In the genomic region with DNA sequence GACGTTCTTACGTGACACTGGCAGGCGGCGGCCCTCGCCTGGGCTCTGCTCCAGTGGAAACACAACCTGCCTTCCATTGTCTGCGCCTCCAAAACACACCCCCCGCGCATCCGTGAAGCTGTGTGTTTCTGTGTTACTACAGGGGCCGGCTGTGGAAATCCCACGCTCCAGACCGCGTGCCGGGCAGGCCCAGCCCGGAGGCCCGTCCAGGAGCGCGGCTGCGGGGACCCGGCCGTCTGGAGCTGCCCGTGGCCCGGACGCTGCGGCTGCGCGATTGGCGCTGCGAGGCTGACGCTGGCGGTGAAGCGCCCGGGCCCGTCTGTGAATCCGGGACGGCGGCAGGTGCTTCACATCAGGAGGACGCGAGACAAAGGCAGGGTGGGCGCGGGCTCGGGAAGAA, we compare ENCODE assay signal across 1 cellular context.
TF ChIP-seq lines count a peak whose summit lies in the region.

No MANE protein-coding gene starts in this region.

TF ChIP-seq in H1, 55 proteins besides CTCF, POLR2A, EP300 and RAD21:
- TF ChIP-seq SIRT6 (IDR thresholded peaks at IDR 0.05; ENCODE audit: low read length) (no peak), CHD1 (IDR thresholded peaks at IDR 0.05; ENCODE audit: low read depth, low read length) (no peak), EZH2 (IDR thresholded peaks at IDR 0.05; ENCODE audit: low read depth, low read length, severe bottlenecking) (no peak), YY1 (IDR thresholded peaks at IDR 0.05; ENCODE audit: low read depth, low read length) (no peak), SUZ12 (IDR thresholded peaks at IDR 0.05; ENCODE audit: low read length) (no peak), HDAC2 (IDR thresholded peaks at IDR 0.05; ENCODE audit: borderline replicate concordance in 1 of 2, low read depth in 2 of 2, low read length in 2 of 2) (no peak), CEBPB (IDR thresholded peaks at IDR 0.05; ENCODE audit: low read depth, low read length) (no peak), POLR2AphosphoS5 (IDR thresholded peaks at IDR 0.05; ENCODE audit: low read depth, low read length) (no peak), NRF1 (IDR thresholded peaks at IDR 0.05; ENCODE audit: low read depth, low read length) (no peak), SP1 (IDR thresholded peaks at IDR 0.05; ENCODE audit: low read depth, low read length) (no peak), GABPA (IDR thresholded peaks at IDR 0.05; ENCODE audit: borderline replicate concordance, insufficient read depth, low read length) (no peak), TAF1 (IDR thresholded peaks at IDR 0.05; ENCODE audit: low read depth, low read length) (no peak), E2F6 (IDR thresholded peaks at IDR 0.05) (no peak), RXRA (IDR thresholded peaks at IDR 0.05; ENCODE audit: insufficient read depth, low read depth, low read length) (no peak), SRF (IDR thresholded peaks at IDR 0.05; ENCODE audit: low read depth, low read length) (no peak)
- TF ChIP-seq, protein P1, sequence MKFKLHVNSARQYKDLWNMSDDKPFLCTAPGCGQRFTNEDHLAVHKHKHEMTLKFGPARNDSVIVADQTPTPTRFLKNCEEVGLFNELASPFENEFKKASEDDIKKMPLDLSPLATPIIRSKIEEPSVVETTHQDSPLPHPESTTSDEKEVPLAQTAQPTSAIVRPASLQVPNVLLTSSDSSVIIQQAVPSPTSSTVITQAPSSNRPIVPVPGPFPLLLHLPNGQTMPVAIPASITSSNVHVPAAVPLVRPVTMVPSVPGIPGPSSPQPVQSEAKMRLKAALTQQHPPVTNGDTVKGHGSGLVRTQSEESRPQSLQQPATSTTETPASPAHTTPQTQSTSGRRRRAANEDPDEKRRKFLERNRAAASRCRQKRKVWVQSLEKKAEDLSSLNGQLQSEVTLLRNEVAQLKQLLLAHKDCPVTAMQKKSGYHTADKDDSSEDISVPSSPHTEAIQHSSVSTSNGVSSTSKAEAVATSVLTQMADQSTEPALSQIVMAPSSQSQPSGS (IDR thresholded peaks at IDR 0.05; ENCODE audit: low read length) = no peak
